1 cellular context compared by ENCODE assay signal in genomic region chrX:10636851-10637250, GRCh38.
TF ChIP-seq lines count a peak whose summit lies in the region.

No MANE protein-coding gene starts in this region.

TF ChIP-seq in HepG2, 621 proteins besides CTCF, POLR2A, EP300 and RAD21:
- TF ChIP-seq NCOA1 (CRISPR knock-in tag; IDR thresholded peaks at IDR 0.05) = no peak
